8 cellular contexts compared by ENCODE assay signal in genomic region chr12:132162508-132163031, GRCh38. TPM values are rescaled to one million over a fixed set of nuclear protein-coding genes. Genes with fewer than 3 reads are reported as not detected.
DNase-seq lines count a peak whose midpoint lies in the region; ATAC-seq and TF ChIP-seq lines count a peak whose summit lies in the region.

No MANE protein-coding gene starts in this region.

- H3K9me3 ChIP-seq in right lobe of liver (no peaks in the 10 kb centered on the region), BE2C (no peaks in the 10 kb centered on the region), colonic mucosa (no peaks in the 10 kb centered on the region)

- no peak for TF ChIP-seq POLR2A in right lobe of liver (IDR thresholded peaks at IDR 0.05)

- H3K27ac ChIP-seq in right lobe of liver: peak overlapping the region in 1 of 3 donors; percentile 25
- no peak overlapping the region for H3K27ac ChIP-seq in colonic mucosa

- DNase-seq in AG20443 (ENCODE audit: low spot score) (peak; percentile 90), KBM-7 (peak; percentile 59), astrocyte of the cerebellum (ENCODE audit: low read depth) (peak; percentile 88), right lobe of liver (peak; percentile 70 to 82 (median 70)), BE2C (no peak), colonic mucosa (no peak)

- no peaks in the 10 kb centered on the region for H3K36me3 ChIP-seq in right lobe of liver
- H3K36me3 ChIP-seq in BE2C: no peaks in the 10 kb centered on the region
- no peaks in the 10 kb centered on the region for H3K36me3 ChIP-seq in colonic mucosa

- H3K27me3 ChIP-seq in right lobe of liver (no peaks in the 10 kb centered on the region), BE2C (peaks cover 32% of the 10 kb centered on the region), colonic mucosa (no peaks in the 10 kb centered on the region)

- in situ Hi-C loops in KBM-7 (cut with MboI; ENCODE audit: low pct_unique_long_range_greater_than_20kb, low sequenced_read_pairs) (no loop called here), astrocyte of the cerebellum (cut with HindIII; ENCODE audit: low sequenced_read_pairs) (no loop called here)

- H3K4me1 ChIP-seq in right lobe of liver (peaks cover 0 to 4% (median 0%) of the 10 kb centered on the region in 4 donors), BE2C (no peaks in the 10 kb centered on the region), colonic mucosa (no peaks in the 10 kb centered on the region)

- TF ChIP-seq CTCF in astrocyte of the cerebellum (IDR thresholded peaks at IDR 0.05; ENCODE audit: low read depth, low read length, missing control alignments) (no peak), right lobe of liver (IDR thresholded peaks at IDR 0.05) (no peak), BE2C (IDR thresholded peaks at IDR 0.05; ENCODE audit: low read depth, low read length) (no peak), colonic mucosa (IDR thresholded peaks at IDR 0.05) (no peak)

- intact Hi-C loops in right lobe of liver (cut with DNase I) (no loop called here), colonic mucosa (cut with DNase I) (no loop called here)

- H3K4me3 ChIP-seq in astrocyte of the cerebellum (ENCODE audit: low read depth, low read length) (no peak overlapping the region), right lobe of liver (no peak overlapping the region), BE2C (ENCODE audit: low read depth, low read length) (no peak overlapping the region), colonic mucosa (no peak overlapping the region)

- ATAC-seq in right lobe of liver (peak; percentile 81 to 93 (median 86)), GM18520 (IDR thresholded peaks at IDR 0.05; ENCODE audit: unreplicated experiment) (no peak), HG03521 (IDR thresholded peaks at IDR 0.05; ENCODE audit: unreplicated experiment) (no peak)

- H3K9ac ChIP-seq in colonic mucosa (ENCODE audit: low read depth in 2 of 2, low read length in 2 of 2): no peak overlapping the region

- WGBS in right lobe of liver (ENCODE audit: insufficient coverage, low coverage, low lambda C conversion rate, missing lambda C conversion rate): 17% methylated on average over 15 of the region's 17 CpGs

RNA-seq across cellular contexts. Expression of gene NOC4L, which starts 18.3 kb away (rescaled TPM):
- 1 to 10 TPM; 7.4 to 9.7 (median 8.3) TPM for total RNA-seq in right lobe of liver
- polyA plus RNA-seq in BE2C (2012; ENCODE audit: insufficient read depth, insufficient read length, low read depth): 158 TPM
- 10 to 100 TPM; 12.5 to 29.7 TPM for total RNA-seq in colonic mucosa

RNA-seq across cellular contexts. Expression of gene DDX51, which starts 18.5 kb away (rescaled TPM):
- total RNA-seq in right lobe of liver (1 to 10 TPM; 4.2 to 9.0 (median 5.2) TPM), colonic mucosa (10 to 100 TPM in 1 of 2 donors, 1 to 10 TPM in 1; 9.4 to 22.9 TPM)
- polyA plus RNA-seq in BE2C (2012; ENCODE audit: insufficient read depth, insufficient read length, low read depth): 118 TPM

Comparison
In these comparisons a context has a peak if more than half of its experiments do, and no peak if none do; other contexts are left out.
1. DNase-seq: peak in AG20443 (single experiment), KBM-7 (single experiment), astrocyte of the cerebellum (single experiment) and right lobe of liver (3 of 3); none in BE2C (single experiment) and colonic mucosa (single experiment).
2. ATAC-seq: peak in right lobe of liver (4 of 4); none in GM18520 (single experiment) and HG03521 (single experiment).